Comparison of ENCODE assay signal across 1 cellular context in genomic region chr17:41521574-41522261, GRCh38.
A peak's percentile ranks its signal among the peaks of the same experiment; 100 is the strongest.
TF ChIP-seq lines count a peak whose summit lies in the region.

No MANE protein-coding gene starts in this region.

TF ChIP-seq in endothelial cell of umbilical vein, 7 proteins besides CTCF, POLR2A, EP300 and RAD21:
- TF ChIP-seq FOS (IDR thresholded peaks at IDR 0.05; ENCODE audit: borderline replicate concordance, insufficient read depth, low read length) (peak; percentile 94), JUN (IDR thresholded peaks at IDR 0.05; ENCODE audit: borderline replicate concordance, insufficient read depth, insufficient read length, low read depth) (peak; percentile 85), MYC (IDR thresholded peaks at IDR 0.05; ENCODE audit: low read depth, low read length) (no peak), POLR2AphosphoS5 (IDR thresholded peaks at IDR 0.05; ENCODE audit: insufficient read depth, low read depth, low read length) (peak; percentile 76), MAX (IDR thresholded peaks at IDR 0.05; ENCODE audit: insufficient read depth, insufficient read length) (no peak)
TF ChIP-seq in endothelial cell of umbilical vein: peak in this region for 3.
